ENCODE assay signal across 13 cellular contexts in genomic region chr15:23823508-23823907, GRCh38.
DNase-seq lines count a peak whose midpoint lies in the region; ATAC-seq and TF ChIP-seq lines count a peak whose summit lies in the region.
"Had no signal": no experiment of that assay in that cellular context is flagged by ENCODE, and none has a peak within 500 bp of the region (broad histone marks: within the 10 kb centered on the region; RNA-seq: fewer than 3 reads in every experiment).

No MANE protein-coding gene starts in this region.

- H3K36me3 Mint-ChIP-seq in activated naive CD8-positive, alpha-beta T cell treated with anti-CD3 and anti-CD28 coated beads, Interleukin-2, amount 50 U/mL, for 24 hours (ENCODE audit: low read depth): no peaks in the 10 kb centered on the region
- H3K36me3 Mint-ChIP-seq: activated naive CD4-positive, alpha-beta T cell treated with anti-CD3 and anti-CD28 coated beads, Interleukin-2, amount 50 U/mL, for 24 hours had no signal

- no peak for ATAC-seq in activated naive CD8-positive, alpha-beta T cell treated with anti-CD3 and anti-CD28 coated beads, Interleukin-2, amount 50 U/mL, for 24 hours
- ATAC-seq: lower lobe of right lung had no signal

- H3K4me3 Mint-ChIP-seq in activated naive CD8-positive, alpha-beta T cell treated with anti-CD3 and anti-CD28 coated beads, Interleukin-2, amount 50 U/mL, for 24 hours: no peak overlapping the region
- H3K4me3 Mint-ChIP-seq: activated naive CD4-positive, alpha-beta T cell treated with anti-CD3 and anti-CD28 coated beads, Interleukin-2, amount 50 U/mL, for 24 hours; neural crest cell had no signal

- CTCF ChIA-PET in HEK293T (lab: Yijun Ruan, JAX): interaction anchor here (0.5 kb wide), 1 partner anchor 180 kb away, joined by 3 read pairs; no protein-coding TSS in a partner anchor

- POLR2A ChIA-PET in HEK293T (lab: Yijun Ruan, JAX): no interaction called here

- H3K27me3 Mint-ChIP-seq in activated naive CD8-positive, alpha-beta T cell treated with anti-CD3 and anti-CD28 coated beads, Interleukin-2, amount 50 U/mL, for 24 hours: no peaks in the 10 kb centered on the region
- H3K27me3 Mint-ChIP-seq: activated naive CD4-positive, alpha-beta T cell treated with anti-CD3 and anti-CD28 coated beads, Interleukin-2, amount 50 U/mL, for 24 hours had no signal

- no peak overlapping the region for H3K27ac Mint-ChIP-seq in activated naive CD8-positive, alpha-beta T cell treated with anti-CD3 and anti-CD28 coated beads, Interleukin-2, amount 50 U/mL, for 24 hours
- H3K27ac Mint-ChIP-seq: activated naive CD4-positive, alpha-beta T cell treated with anti-CD3 and anti-CD28 coated beads, Interleukin-2, amount 50 U/mL, for 24 hours had no signal

- peaks cover 18% of the 10 kb centered on the region for H3K9me3 Mint-ChIP-seq in activated naive CD8-positive, alpha-beta T cell treated with anti-CD3 and anti-CD28 coated beads, Interleukin-2, amount 50 U/mL, for 24 hours
- H3K9me3 Mint-ChIP-seq: activated naive CD4-positive, alpha-beta T cell treated with anti-CD3 and anti-CD28 coated beads, Interleukin-2, amount 50 U/mL, for 24 hours had no signal

- H3K4me1 Mint-ChIP-seq in activated naive CD8-positive, alpha-beta T cell treated with anti-CD3 and anti-CD28 coated beads, Interleukin-2, amount 50 U/mL, for 24 hours: no peaks in the 10 kb centered on the region
- H3K4me1 Mint-ChIP-seq: activated naive CD4-positive, alpha-beta T cell treated with anti-CD3 and anti-CD28 coated beads, Interleukin-2, amount 50 U/mL, for 24 hours; neural crest cell had no signal

- DNase-seq in DMS53 (lab: John Stamatoyannopoulos, UW) (peak; percentile 13), DMS53 treated with DMSO at 0.1 percent for 48 hours (lab: John Stamatoyannopoulos, UW; ENCODE audit: unreplicated experiment) (no peak), HEK293T (ENCODE audit: extremely low spot score) (peak; percentile 6), RPMI8226 (peak; percentile 36), iPS-NIHi7 (ENCODE audit: extremely low spot score) (peak; percentile 65), DMS79 treated with DMSO at 0.1 percent for 48 hours (lab: John Stamatoyannopoulos, UW) (no peak), Ammon's horn (ENCODE audit: low spot score) (no peak)
- DNase-seq in activated naive CD8-positive, alpha-beta T cell treated with anti-CD3 and anti-CD28 coated beads, Interleukin-2, amount 50 U/mL, for 24 hours: no peak
- DNase-seq: lower lobe of right lung, NCI-H2081 treated with DMSO at 0.1 percent for 48 hours, T-helper 2 cell had no signal

TF ChIP-seq in HEK293T, 16 proteins besides CTCF, POLR2A, EP300 and RAD21:
- TF ChIP-seq, protein P1, sequence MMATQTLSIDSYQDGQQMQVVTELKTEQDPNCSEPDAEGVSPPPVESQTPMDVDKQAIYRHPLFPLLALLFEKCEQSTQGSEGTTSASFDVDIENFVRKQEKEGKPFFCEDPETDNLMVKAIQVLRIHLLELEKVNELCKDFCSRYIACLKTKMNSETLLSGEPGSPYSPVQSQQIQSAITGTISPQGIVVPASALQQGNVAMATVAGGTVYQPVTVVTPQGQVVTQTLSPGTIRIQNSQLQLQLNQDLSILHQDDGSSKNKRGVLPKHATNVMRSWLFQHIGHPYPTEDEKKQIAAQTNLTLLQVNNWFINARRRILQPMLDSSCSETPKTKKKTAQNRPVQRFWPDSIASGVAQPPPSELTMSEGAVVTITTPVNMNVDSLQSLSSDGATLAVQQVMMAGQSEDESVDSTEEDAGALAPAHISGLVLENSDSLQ (IDR thresholded peaks at IDR 0.05): no peak
- TF ChIP-seq FOXA1 (IDR thresholded peaks at IDR 0.05): no peak

Comparison
In these comparisons a context has a peak if more than half of its experiments do, and no peak if none do; other contexts are left out.
1. DNase-seq: peak in DMS53 (single experiment), HEK293T (single experiment), RPMI8226 (single experiment) and iPS-NIHi7 (single experiment); none in DMS53 treated with DMSO at 0.1 percent for 48 hours (single experiment), DMS79 treated with DMSO at 0.1 percent for 48 hours (single experiment), Ammon's horn (single experiment) and activated naive CD8-positive, alpha-beta T cell treated with anti-CD3 and anti-CD28 coated beads, Interleukin-2, amount 50 U/mL, for 24 hours (single experiment).